7 cellular contexts compared by ENCODE assay signal in genomic region chr6:55980627-55981211, GRCh38.
DNase-seq lines count a peak whose midpoint lies in the region; ATAC-seq, FAIRE-seq and TF ChIP-seq lines count a peak whose summit lies in the region.

No MANE protein-coding gene starts in this region.

- no TSS peak for BruUV-seq in endothelial cell of umbilical vein (replicated peaks; lab: Mats Ljungman, UMichigan)

- no CpG with 5 or more reads among the region's 1 CpG for WGBS in neuronal stem cell (ENCODE audit: extremely low coverage in 2 of 2, insufficient read length in 2 of 2, insufficient replicate concordance in 1 of 2), 2 donors

- no peak overlapping the region for H2BK120ac ChIP-seq in neuronal stem cell (ENCODE audit: low read depth, low read length)

- no peaks in the 10 kb centered on the region for H3K79me1 ChIP-seq in neuronal stem cell (ENCODE audit: low read depth, low read length)

- no peak overlapping the region for H2AK5ac ChIP-seq in neuronal stem cell (ENCODE audit: low read depth, low read length)

- no peak for TF ChIP-seq POLR2A in endothelial cell of umbilical vein (IDR thresholded peaks at IDR 0.05; ENCODE audit: low read depth, low read length)

- H3K23ac ChIP-seq in neuronal stem cell (ENCODE audit: low read depth, low read length, poor library complexity) = no peak overlapping the region

- POLR2A ChIA-PET in GM10248 (lab: Yijun Ruan, JAX) = no interaction called here
- POLR2A ChIA-PET in endothelial cell of umbilical vein (lab: Charles Lee) = no interaction called here

- no peak overlapping the region for H2BK12ac ChIP-seq in neuronal stem cell (ENCODE audit: low read length)

- H3K36me3 ChIP-seq in endothelial cell of umbilical vein (ENCODE audit: control insufficient read depth in 2 of 2, extremely low read depth in 1 of 2, insufficient read depth in 2 of 2, low read length in 2 of 2) (no peaks in the 10 kb centered on the region), neuronal stem cell (replicated peaks in 1 of 2; ENCODE audit: control insufficient read depth in 2 of 2, insufficient read depth in 2 of 2, low read length in 2 of 2) (no peaks in the 10 kb centered on the region)

- H3K27me3 ChIP-seq in endothelial cell of umbilical vein (ENCODE audit: control insufficient read depth in 2 of 2, insufficient read depth in 2 of 2, low read length in 2 of 2) (no peaks in the 10 kb centered on the region), neuronal stem cell (ENCODE audit: control insufficient read depth in 3 of 3, insufficient read depth in 3 of 3, low read depth in 1 of 3, low read length in 3 of 3) (no peaks in the 10 kb centered on the region)

- H3K18ac ChIP-seq in neuronal stem cell (ENCODE audit: low read length) = no peak overlapping the region

- dilution Hi-C loops in endothelial cell of umbilical vein (cut with MboI; ENCODE audit: extremely low pct_ligation_motif_present, low sequenced_read_pairs) = no loop called here

- no peak for FAIRE-seq in endothelial cell of umbilical vein (lab: Jason Lieb, UNC)

- no peak for ATAC-seq in GM21528 (IDR thresholded peaks at IDR 0.05; ENCODE audit: low FRiP score, unreplicated experiment)

- H4K91ac ChIP-seq in neuronal stem cell (ENCODE audit: low read depth, low read length, poor library complexity) = no peak overlapping the region

- no peaks in the 10 kb centered on the region for H3K79me2 ChIP-seq in endothelial cell of umbilical vein (ENCODE audit: control insufficient read depth, insufficient read depth, low read length)

- H3K14ac ChIP-seq in neuronal stem cell (ENCODE audit: low read length) = no peak overlapping the region

- no peak overlapping the region for H3K4ac ChIP-seq in neuronal stem cell (ENCODE audit: low read length)

- no peaks in the 10 kb centered on the region for H4K20me1 ChIP-seq in endothelial cell of umbilical vein (replicated peaks; ENCODE audit: control insufficient read depth, extremely low read depth, insufficient read depth, low read length)

- no peak overlapping the region for H4K8ac ChIP-seq in neuronal stem cell (ENCODE audit: low read depth, low read length)

- CTCF ChIA-PET in GM10248 (lab: Yijun Ruan, JAX) = no interaction called here
- CTCF ChIA-PET in endothelial cell of umbilical vein (lab: Charles Lee) = interaction anchor here (0.6 to 4.1 kb wide), 5 partner anchors 73 to 704 kb away, joined by 4 to 97 read pairs (median 7); no protein-coding TSS in a partner anchor

- intact Hi-C loops in endothelial cell of umbilical vein (cut with micrococcal nuclease) = loop anchor here (1.0 to 10.0 kb wide), 6 partner anchors 44 to 614 kb away; partner anchors contain the start of gene COL21A1

- H2BK5ac ChIP-seq in neuronal stem cell (ENCODE audit: low read length) = no peak overlapping the region

- no peak overlapping the region for H3K4me3 ChIP-seq in endothelial cell of umbilical vein (replicated peaks in 1 of 3; ENCODE audit: insufficient read depth in 1 of 3, low read depth in 1 of 3, low read length in 3 of 3)
- no peak overlapping the region for H3K4me3 ChIP-seq in neuronal stem cell (ENCODE audit: low read length in 2 of 2)

- peaks cover 2% of the 10 kb centered on the region for H3K9me1 ChIP-seq in endothelial cell of umbilical vein (replicated peaks; ENCODE audit: control insufficient read depth, extremely low read depth, insufficient read depth, low read length)

- H2AFZ ChIP-seq in endothelial cell of umbilical vein (ENCODE audit: low read depth, low read length) (no peak overlapping the region), neuronal stem cell (ENCODE audit: low read length) (no peak overlapping the region)

- no peaks in the 10 kb centered on the region for H3K9me3 ChIP-seq in endothelial cell of umbilical vein (replicated peaks; ENCODE audit: control insufficient read depth, insufficient read depth, low read length)
- no peaks in the 10 kb centered on the region for H3K9me3 ChIP-seq in neuronal stem cell (replicated peaks in 1 of 2; ENCODE audit: control insufficient read depth in 2 of 2, insufficient read depth in 1 of 2, low read depth in 1 of 2, low read length in 2 of 2)

- peak; percentile 66 for TF ChIP-seq CTCF in GM10248 (IDR thresholded peaks at IDR 0.05; ENCODE audit: control extremely low read depth, extremely low read depth, low read depth, missing control alignments)
- peak; percentile 39 for TF ChIP-seq CTCF in endothelial cell of umbilical vein (IDR thresholded peaks at IDR 0.05; ENCODE audit: extremely low read depth in 1 of 2, insufficient read depth in 1 of 2, low read depth in 1 of 2, low read length in 2 of 2)

- H2BK15ac ChIP-seq in neuronal stem cell (ENCODE audit: low read length) = no peak overlapping the region

- H3K4me2 ChIP-seq in endothelial cell of umbilical vein (ENCODE audit: insufficient read depth, low read length) = no peak overlapping the region
- no peak overlapping the region for H3K4me2 ChIP-seq in neuronal stem cell (ENCODE audit: insufficient read depth, low read length, poor library complexity, severe bottlenecking)

- no peak overlapping the region for H3K9ac ChIP-seq in endothelial cell of umbilical vein (replicated peaks; ENCODE audit: extremely low read depth, insufficient read depth, low read length)
- H3K9ac ChIP-seq in neuronal stem cell (ENCODE audit: low read depth, low read length, poor library complexity) = no peak overlapping the region

- DNase-seq in GM10248 (ENCODE audit: extremely low spot score) (peak; percentile 18), HT-29 (ENCODE audit: low spot score) (peak; percentile 71), OCI-M1 (lab: John Stamatoyannopoulos, UW) (peak; percentile 79), endothelial cell of umbilical vein (ENCODE audit: low read depth, low spot score) (peak; percentile 66), neuronal stem cell (ENCODE audit: low spot score) (peak; percentile 56)
- no peak for DNase-seq in activated naive CD4-positive, alpha-beta T cell (lab: John Stamatoyannopoulos, UW)

- H3K4me1 ChIP-seq in endothelial cell of umbilical vein (ENCODE audit: control insufficient read depth, extremely low read depth, insufficient read depth, low read length) = no peaks in the 10 kb centered on the region
- no peaks in the 10 kb centered on the region for H3K4me1 ChIP-seq in neuronal stem cell (ENCODE audit: control insufficient read depth in 2 of 2, insufficient read depth in 1 of 2, low read depth in 1 of 2, low read length in 2 of 2)

- no peak overlapping the region for H3K27ac ChIP-seq in endothelial cell of umbilical vein (ENCODE audit: insufficient read depth, low read depth, low read length)
- no peak overlapping the region for H3K27ac ChIP-seq in neuronal stem cell (replicated peaks; ENCODE audit: low read length)

TF ChIP-seq in endothelial cell of umbilical vein, 7 proteins besides CTCF, POLR2A, EP300 and RAD21:
- TF ChIP-seq FOS (IDR thresholded peaks at IDR 0.05; ENCODE audit: borderline replicate concordance, insufficient read depth, low read length) (no peak), POLR2AphosphoS5 (IDR thresholded peaks at IDR 0.05; ENCODE audit: insufficient read depth, low read depth, low read length) (no peak), GATA2 (IDR thresholded peaks at IDR 0.05; ENCODE audit: insufficient read depth, insufficient read length, low read depth, low read length) (no peak), MAX (IDR thresholded peaks at IDR 0.05; ENCODE audit: insufficient read depth, insufficient read length) (no peak), JUN (IDR thresholded peaks at IDR 0.05; ENCODE audit: borderline replicate concordance, insufficient read depth, insufficient read length, low read depth) (no peak), MYC (IDR thresholded peaks at IDR 0.05; ENCODE audit: low read depth, low read length) (no peak), EZH2 (IDR thresholded peaks at IDR 0.05; ENCODE audit: borderline replicate concordance, low read depth, low read length, severe bottlenecking) (no peak)

Comparison
In these comparisons a context has a peak if more than half of its experiments do, and no peak if none do; other contexts are left out.
1. DNase-seq: peak in GM10248 (single experiment), HT-29 (single experiment), OCI-M1 (single experiment), endothelial cell of umbilical vein (single experiment) and neuronal stem cell (single experiment); none in activated naive CD4-positive, alpha-beta T cell (0 of 4).